Comparison of ENCODE assay signal across 18 cellular contexts in the genomic region with DNA sequence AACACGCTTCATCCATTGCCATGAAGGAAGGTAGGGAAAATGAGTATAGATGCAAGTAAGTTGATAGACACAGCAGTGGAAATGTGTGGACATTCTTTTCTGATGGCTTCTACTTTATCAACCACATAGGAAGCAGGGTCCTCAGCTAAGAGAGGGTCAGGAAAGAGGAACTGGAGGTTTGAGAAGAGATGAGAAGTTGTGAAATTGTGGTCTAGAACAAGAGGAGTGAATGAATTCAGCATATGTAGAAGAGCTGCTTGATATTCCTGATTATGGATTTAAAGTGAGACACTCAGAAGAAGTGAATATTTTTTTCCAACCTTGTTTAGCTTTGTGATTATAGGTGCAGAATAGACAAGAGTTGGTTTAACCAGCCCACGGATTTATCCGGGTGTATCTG.
"Had no signal": no experiment of that assay in that cellular context is flagged by ENCODE, and none has a peak within 500 bp of the region (broad histone marks: within the 10 kb centered on the region; RNA-seq: fewer than 3 reads in every experiment).

No MANE protein-coding gene starts in this region.

- H3K36me3 ChIP-seq: cardiac muscle cell, esophagus muscularis mucosa, heart right ventricle, neural progenitor cell, prostate gland, right atrium auricular region had no signal

- H3K9me3 ChIP-seq: esophagus muscularis mucosa, heart right ventricle, prostate gland, right atrium auricular region had no signal

- H3K4me3 ChIP-seq: cardiac muscle cell, esophagus muscularis mucosa, heart right ventricle, neural progenitor cell, prostate gland, right atrium auricular region had no signal

- H3K4me2 ChIP-seq: neural progenitor cell had no signal

- H3K9ac ChIP-seq: neural progenitor cell had no signal

- H3K4me1 ChIP-seq: neural progenitor cell, prostate gland, right atrium auricular region had no signal

- H3K27ac ChIP-seq: cardiac muscle cell, esophagus muscularis mucosa, heart right ventricle, neural progenitor cell, prostate gland, right atrium auricular region had no signal

- H2AFZ ChIP-seq: neural progenitor cell had no signal

- H3K27me3 ChIP-seq: cardiac muscle cell, esophagus muscularis mucosa, neural progenitor cell, right atrium auricular region had no signal

- DNase-seq: activated B cell treated with CpG ODN at 0.5 μM for 24 hours; activated CD4-positive, alpha-beta memory T cell treated with anti-CD3 and anti-CD28 coated beads, Interleukin-2, amount 10 ng/mL, durations not matched to agents 7 days and 5 days; activated CD4-positive, alpha-beta T cell treated with anti-CD3 and anti-CD28 coated beads for 4 hours; activated CD8-positive, alpha-beta memory T cell treated with anti-CD3 and anti-CD28 coated beads, Interleukin-2, amount 10 ng/mL, durations not matched to agents 7 days and 5 days; activated naive CD4-positive, alpha-beta T cell; activated naive CD8-positive, alpha-beta T cell treated with anti-CD3 and anti-CD28 coated beads, Interleukin-2, amount 10 ng/mL, durations not matched to agents 7 days and 5 days; amygdala; effector CD8-positive, alpha-beta T cell; heart right ventricle; stimulated activated CD4-positive, alpha-beta T cell treated with anti-CD3 and anti-CD28 coated beads, Interleukin-12 subunit alpha, Interleukin-12 subunit beta, amount 100 ng/mL, for 4 hours; stimulated activated CD4-positive, alpha-beta T cell treated with anti-CD3 and anti-CD28 coated beads, Interleukin-1b, Interleukin-23, amount 100 ng/mL, for 48 hours; stimulated activated CD8-positive, alpha-beta memory T cell treated with anti-CD3 and anti-CD28 coated beads, Interleukin-4, amount 100 ng/mL, for 48 hours; stimulated activated naive CD4-positive, alpha-beta T cell had no signal
